In the genomic region with DNA sequence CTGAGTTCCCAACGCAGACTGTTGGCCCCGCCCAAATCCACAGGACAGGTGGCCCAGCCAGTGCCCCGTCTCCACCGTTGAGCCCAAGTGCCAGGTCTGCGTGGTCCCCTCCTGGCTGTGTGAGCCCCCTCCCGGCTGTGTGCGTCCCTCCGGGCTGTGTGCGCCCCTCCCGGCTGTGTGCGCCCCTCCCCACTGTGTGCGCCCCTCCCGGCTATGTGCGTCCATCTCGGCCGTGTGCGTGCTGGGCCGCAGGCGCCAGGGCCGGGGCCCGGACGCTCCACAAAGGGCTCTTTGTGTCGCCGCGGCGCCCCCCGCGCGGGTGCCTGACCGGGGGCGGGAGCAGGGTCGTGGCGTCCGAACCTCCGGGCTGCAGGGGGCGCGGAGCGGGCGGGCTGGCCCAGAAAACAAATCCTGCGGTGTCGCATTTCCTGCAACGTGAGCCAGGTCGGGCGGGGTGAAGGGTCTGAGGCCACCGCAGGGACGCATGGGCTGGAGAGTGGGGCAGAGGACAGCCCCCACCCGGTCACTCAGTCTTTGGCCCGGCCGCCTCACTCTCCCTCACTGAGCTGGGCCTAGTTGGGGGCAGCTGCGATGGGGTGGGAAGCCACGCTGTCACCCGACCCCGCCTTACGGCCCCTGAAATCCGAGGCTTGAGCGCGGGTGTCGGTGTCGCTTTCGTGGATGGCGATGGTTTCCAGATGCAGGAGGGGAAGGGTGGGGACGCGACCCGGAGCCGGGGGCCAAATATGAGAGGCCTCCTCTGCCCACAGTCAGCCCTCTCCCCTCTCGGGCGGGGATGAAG, we compare ENCODE assay signal across 1 cellular context.
TF ChIP-seq lines count a peak whose summit lies in the region.

No MANE protein-coding gene starts in this region.

TF ChIP-seq in HepG2, 621 proteins besides CTCF, POLR2A, EP300 and RAD21 (continued from another document and continues in another):
- TF ChIP-seq, protein P1, sequence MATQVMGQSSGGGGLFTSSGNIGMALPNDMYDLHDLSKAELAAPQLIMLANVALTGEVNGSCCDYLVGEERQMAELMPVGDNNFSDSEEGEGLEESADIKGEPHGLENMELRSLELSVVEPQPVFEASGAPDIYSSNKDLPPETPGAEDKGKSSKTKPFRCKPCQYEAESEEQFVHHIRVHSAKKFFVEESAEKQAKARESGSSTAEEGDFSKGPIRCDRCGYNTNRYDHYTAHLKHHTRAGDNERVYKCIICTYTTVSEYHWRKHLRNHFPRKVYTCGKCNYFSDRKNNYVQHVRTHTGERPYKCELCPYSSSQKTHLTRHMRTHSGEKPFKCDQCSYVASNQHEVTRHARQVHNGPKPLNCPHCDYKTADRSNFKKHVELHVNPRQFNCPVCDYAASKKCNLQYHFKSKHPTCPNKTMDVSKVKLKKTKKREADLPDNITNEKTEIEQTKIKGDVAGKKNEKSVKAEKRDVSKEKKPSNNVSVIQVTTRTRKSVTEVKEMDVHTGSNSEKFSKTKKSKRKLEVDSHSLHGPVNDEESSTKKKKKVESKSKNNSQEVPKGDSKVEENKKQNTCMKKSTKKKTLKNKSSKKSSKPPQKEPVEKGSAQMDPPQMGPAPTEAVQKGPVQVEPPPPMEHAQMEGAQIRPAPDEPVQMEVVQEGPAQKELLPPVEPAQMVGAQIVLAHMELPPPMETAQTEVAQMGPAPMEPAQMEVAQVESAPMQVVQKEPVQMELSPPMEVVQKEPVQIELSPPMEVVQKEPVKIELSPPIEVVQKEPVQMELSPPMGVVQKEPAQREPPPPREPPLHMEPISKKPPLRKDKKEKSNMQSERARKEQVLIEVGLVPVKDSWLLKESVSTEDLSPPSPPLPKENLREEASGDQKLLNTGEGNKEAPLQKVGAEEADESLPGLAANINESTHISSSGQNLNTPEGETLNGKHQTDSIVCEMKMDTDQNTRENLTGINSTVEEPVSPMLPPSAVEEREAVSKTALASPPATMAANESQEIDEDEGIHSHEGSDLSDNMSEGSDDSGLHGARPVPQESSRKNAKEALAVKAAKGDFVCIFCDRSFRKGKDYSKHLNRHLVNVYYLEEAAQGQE (IDR thresholded peaks at IDR 0.05; ENCODE audit: borderline replicate concordance in 1 of 2, low read depth in 1 of 2, low read length in 2 of 2) = peak in 1 of 2 experiments; percentile 9; a peak in 1 of 4 replicates
- TF ChIP-seq, protein P2, sequence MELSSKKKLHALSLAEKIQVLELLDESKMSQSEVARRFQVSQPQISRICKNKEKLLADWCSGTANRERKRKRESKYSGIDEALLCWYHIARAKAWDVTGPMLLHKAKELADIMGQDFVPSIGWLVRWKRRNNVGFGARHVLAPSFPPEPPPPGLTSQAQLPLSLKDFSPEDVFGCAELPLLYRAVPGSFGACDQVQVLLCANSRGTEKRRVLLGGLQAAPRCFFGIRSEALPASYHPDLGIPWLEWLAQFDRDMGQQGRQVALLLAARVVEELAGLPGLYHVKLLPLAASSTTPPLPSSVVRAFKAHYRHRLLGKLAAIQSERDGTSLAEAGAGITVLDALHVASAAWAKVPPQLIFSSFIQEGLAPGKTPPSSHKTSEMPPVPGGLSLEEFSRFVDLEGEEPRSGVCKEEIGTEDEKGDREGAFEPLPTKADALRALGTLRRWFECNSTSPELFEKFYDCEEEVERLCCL (CRISPR knock-in tag; IDR thresholded peaks at IDR 0.05; ENCODE audit: borderline replicate concordance) = no peak; the same call in none of the 2 replicates
- peak; percentile 99 for TF ChIP-seq ZC3H13 (CRISPR knock-in tag; IDR thresholded peaks at IDR 0.05)
- peak; percentile 92 for TF ChIP-seq HNRNPK (IDR thresholded peaks at IDR 0.05; ENCODE audit: low read depth, low read length, poor library complexity, severe bottlenecking)
- peak; percentile 89 for TF ChIP-seq RBFOX2 (IDR thresholded peaks at IDR 0.05; ENCODE audit: low read depth, low read length)
- TF ChIP-seq, protein P3, sequence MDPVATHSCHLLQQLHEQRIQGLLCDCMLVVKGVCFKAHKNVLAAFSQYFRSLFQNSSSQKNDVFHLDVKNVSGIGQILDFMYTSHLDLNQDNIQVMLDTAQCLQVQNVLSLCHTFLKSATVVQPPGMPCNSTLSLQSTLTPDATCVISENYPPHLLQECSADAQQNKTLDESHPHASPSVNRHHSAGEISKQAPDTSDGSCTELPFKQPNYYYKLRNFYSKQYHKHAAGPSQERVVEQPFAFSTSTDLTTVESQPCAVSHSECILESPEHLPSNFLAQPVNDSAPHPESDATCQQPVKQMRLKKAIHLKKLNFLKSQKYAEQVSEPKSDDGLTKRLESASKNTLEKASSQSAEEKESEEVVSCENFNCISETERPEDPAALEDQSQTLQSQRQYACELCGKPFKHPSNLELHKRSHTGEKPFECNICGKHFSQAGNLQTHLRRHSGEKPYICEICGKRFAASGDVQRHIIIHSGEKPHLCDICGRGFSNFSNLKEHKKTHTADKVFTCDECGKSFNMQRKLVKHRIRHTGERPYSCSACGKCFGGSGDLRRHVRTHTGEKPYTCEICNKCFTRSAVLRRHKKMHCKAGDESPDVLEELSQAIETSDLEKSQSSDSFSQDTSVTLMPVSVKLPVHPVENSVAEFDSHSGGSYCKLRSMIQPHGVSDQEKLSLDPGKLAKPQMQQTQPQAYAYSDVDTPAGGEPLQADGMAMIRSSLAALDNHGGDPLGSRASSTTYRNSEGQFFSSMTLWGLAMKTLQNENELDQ (CRISPR knock-in tag; IDR thresholded peaks at IDR 0.05; ENCODE audit: borderline replicate concordance) = no peak
- peak; percentile 98 for TF ChIP-seq ZBTB7B (CRISPR knock-in tag; IDR thresholded peaks at IDR 0.05)
- TF ChIP-seq, protein P4, sequence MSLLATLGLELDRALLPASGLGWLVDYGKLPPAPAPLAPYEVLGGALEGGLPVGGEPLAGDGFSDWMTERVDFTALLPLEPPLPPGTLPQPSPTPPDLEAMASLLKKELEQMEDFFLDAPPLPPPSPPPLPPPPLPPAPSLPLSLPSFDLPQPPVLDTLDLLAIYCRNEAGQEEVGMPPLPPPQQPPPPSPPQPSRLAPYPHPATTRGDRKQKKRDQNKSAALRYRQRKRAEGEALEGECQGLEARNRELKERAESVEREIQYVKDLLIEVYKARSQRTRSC (CRISPR knock-in tag; IDR thresholded peaks at IDR 0.05; ENCODE audit: low read depth) = no peak
- peak; percentile 16 for TF ChIP-seq STAG1 (CRISPR knock-in tag; IDR thresholded peaks at IDR 0.05)
- TF ChIP-seq ZBTB20 (CRISPR knock-in tag; IDR thresholded peaks at IDR 0.05; ENCODE audit: borderline replicate concordance, low read depth) = peak; percentile 62; the same call in 1 of the 2 replicates
- TF ChIP-seq, protein P5, sequence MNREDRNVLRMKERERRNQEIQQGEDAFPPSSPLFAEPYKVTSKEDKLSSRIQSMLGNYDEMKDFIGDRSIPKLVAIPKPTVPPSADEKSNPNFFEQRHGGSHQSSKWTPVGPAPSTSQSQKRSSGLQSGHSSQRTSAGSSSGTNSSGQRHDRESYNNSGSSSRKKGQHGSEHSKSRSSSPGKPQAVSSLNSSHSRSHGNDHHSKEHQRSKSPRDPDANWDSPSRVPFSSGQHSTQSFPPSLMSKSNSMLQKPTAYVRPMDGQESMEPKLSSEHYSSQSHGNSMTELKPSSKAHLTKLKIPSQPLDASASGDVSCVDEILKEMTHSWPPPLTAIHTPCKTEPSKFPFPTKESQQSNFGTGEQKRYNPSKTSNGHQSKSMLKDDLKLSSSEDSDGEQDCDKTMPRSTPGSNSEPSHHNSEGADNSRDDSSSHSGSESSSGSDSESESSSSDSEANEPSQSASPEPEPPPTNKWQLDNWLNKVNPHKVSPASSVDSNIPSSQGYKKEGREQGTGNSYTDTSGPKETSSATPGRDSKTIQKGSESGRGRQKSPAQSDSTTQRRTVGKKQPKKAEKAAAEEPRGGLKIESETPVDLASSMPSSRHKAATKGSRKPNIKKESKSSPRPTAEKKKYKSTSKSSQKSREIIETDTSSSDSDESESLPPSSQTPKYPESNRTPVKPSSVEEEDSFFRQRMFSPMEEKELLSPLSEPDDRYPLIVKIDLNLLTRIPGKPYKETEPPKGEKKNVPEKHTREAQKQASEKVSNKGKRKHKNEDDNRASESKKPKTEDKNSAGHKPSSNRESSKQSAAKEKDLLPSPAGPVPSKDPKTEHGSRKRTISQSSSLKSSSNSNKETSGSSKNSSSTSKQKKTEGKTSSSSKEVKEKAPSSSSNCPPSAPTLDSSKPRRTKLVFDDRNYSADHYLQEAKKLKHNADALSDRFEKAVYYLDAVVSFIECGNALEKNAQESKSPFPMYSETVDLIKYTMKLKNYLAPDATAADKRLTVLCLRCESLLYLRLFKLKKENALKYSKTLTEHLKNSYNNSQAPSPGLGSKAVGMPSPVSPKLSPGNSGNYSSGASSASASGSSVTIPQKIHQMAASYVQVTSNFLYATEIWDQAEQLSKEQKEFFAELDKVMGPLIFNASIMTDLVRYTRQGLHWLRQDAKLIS (CRISPR knock-in tag; IDR thresholded peaks at IDR 0.05) = no peak
- TF ChIP-seq ZNF441 (CRISPR knock-in tag; IDR thresholded peaks at IDR 0.05; ENCODE audit: borderline replicate concordance) = no peak
- TF ChIP-seq KDM2A (CRISPR knock-in tag; IDR thresholded peaks at IDR 0.05; ENCODE audit: borderline replicate concordance, low read depth) = peak; percentile 20; the same call in 1 of the 2 replicates
- TF ChIP-seq MAFG (CRISPR knock-in tag; IDR thresholded peaks at IDR 0.05) = no peak
- TF ChIP-seq, protein P6, sequence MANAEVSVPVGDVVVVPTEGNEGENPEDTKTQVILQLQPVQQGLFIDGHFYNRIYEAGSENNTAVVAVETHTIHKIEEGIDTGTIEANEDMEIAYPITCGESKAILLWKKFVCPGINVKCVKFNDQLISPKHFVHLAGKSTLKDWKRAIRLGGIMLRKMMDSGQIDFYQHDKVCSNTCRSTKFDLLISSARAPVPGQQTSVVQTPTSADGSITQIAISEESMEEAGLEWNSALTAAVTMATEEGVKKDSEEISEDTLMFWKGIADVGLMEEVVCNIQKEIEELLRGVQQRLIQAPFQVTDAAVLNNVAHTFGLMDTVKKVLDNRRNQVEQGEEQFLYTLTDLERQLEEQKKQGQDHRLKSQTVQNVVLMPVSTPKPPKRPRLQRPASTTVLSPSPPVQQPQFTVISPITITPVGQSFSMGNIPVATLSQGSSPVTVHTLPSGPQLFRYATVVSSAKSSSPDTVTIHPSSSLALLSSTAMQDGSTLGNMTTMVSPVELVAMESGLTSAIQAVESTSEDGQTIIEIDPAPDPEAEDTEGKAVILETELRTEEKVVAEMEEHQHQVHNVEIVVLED (CRISPR knock-in tag; IDR thresholded peaks at IDR 0.05; ENCODE audit: borderline replicate concordance) = peak; percentile 88
- TF ChIP-seq, protein P7, sequence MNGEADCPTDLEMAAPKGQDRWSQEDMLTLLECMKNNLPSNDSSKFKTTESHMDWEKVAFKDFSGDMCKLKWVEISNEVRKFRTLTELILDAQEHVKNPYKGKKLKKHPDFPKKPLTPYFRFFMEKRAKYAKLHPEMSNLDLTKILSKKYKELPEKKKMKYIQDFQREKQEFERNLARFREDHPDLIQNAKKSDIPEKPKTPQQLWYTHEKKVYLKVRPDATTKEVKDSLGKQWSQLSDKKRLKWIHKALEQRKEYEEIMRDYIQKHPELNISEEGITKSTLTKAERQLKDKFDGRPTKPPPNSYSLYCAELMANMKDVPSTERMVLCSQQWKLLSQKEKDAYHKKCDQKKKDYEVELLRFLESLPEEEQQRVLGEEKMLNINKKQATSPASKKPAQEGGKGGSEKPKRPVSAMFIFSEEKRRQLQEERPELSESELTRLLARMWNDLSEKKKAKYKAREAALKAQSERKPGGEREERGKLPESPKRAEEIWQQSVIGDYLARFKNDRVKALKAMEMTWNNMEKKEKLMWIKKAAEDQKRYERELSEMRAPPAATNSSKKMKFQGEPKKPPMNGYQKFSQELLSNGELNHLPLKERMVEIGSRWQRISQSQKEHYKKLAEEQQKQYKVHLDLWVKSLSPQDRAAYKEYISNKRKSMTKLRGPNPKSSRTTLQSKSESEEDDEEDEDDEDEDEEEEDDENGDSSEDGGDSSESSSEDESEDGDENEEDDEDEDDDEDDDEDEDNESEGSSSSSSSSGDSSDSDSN (CRISPR knock-in tag; IDR thresholded peaks at IDR 0.05) = peak; percentile 74; the same call in 1 of the 2 replicates
- TF ChIP-seq ZSCAN25 (CRISPR knock-in tag; IDR thresholded peaks at IDR 0.05) = peak; percentile 88; the same call in 1 of the 2 replicates
- TF ChIP-seq KLF16 (CRISPR knock-in tag; IDR thresholded peaks at IDR 0.05) = peak; percentile 43 to 53; a peak in 1 of 4 replicates
- TF ChIP-seq GATA4 (IDR thresholded peaks at IDR 0.05; ENCODE audit: borderline replicate concordance, low read depth) = peak; percentile 29; the same call in 1 of the 2 replicates
- TF ChIP-seq, protein P8, sequence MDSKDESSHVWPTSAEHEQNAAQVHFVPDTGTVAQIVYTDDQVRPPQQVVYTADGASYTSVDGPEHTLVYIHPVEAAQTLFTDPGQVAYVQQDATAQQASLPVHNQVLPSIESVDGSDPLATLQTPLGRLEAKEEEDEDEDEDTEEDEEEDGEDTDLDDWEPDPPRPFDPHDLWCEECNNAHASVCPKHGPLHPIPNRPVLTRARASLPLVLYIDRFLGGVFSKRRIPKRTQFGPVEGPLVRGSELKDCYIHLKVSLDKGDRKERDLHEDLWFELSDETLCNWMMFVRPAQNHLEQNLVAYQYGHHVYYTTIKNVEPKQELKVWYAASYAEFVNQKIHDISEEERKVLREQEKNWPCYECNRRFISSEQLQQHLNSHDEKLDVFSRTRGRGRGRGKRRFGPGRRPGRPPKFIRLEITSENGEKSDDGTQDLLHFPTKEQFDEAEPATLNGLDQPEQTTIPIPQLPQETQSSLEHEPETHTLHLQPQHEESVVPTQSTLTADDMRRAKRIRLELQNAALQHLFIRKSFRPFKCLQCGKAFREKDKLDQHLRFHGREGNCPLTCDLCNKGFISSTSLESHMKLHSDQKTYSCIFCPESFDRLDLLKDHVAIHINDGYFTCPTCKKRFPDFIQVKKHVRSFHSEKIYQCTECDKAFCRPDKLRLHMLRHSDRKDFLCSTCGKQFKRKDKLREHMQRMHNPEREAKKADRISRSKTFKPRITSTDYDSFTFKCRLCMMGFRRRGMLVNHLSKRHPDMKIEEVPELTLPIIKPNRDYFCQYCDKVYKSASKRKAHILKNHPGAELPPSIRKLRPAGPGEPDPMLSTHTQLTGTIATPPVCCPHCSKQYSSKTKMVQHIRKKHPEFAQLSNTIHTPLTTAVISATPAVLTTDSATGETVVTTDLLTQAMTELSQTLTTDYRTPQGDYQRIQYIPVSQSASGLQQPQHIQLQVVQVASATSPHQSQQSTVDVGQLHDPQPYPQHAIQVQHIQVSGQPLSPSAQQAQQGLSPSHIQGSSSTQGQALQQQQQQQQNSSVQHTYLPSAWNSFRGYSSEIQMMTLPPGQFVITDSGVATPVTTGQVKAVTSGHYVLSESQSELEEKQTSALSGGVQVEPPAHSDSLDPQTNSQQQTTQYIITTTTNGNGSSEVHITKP (CRISPR knock-in tag; IDR thresholded peaks at IDR 0.05; ENCODE audit: low read depth) = no peak
- peak; percentile 87 for TF ChIP-seq RARA (CRISPR knock-in tag; IDR thresholded peaks at IDR 0.05)
- TF ChIP-seq ARNT2 (CRISPR knock-in tag; IDR thresholded peaks at IDR 0.05; ENCODE audit: low read depth) = peak; percentile 86
- 0 out of 2 replicates have a peak, but pooled peaks have one; percentile 26 for TF ChIP-seq ZNF331 (CRISPR knock-in tag; IDR thresholded peaks at IDR 0.05)
- TF ChIP-seq, protein P9, sequence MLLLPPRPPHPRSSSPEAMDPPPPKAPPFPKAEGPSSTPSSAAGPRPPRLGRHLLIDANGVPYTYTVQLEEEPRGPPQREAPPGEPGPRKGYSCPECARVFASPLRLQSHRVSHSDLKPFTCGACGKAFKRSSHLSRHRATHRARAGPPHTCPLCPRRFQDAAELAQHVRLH (CRISPR knock-in tag; IDR thresholded peaks at IDR 0.05; ENCODE audit: borderline replicate concordance, low read depth) = 0 out of 2 replicates have a peak, but pooled peaks have one; percentile 19
